15 cellular contexts compared by ENCODE assay signal in genomic region chr3:45932112-45932511, GRCh38. TPM values are rescaled to one million over a fixed set of nuclear protein-coding genes. Genes with fewer than 3 reads are reported as not detected.
"Had no signal": no experiment of that assay in that cellular context is flagged by ENCODE, and none has a peak within 500 bp of the region (broad histone marks: within the 10 kb centered on the region; RNA-seq: fewer than 3 reads in every experiment).

No MANE protein-coding gene starts in this region.

- H3K9me3 ChIP-seq: psoas muscle had no signal

- H3K4me1 ChIP-seq: psoas muscle had no signal

- H3K27me3 ChIP-seq: dorsolateral prefrontal cortex had no signal

- H3K9me3 Mint-ChIP-seq: activated CD4-positive, alpha-beta memory T cell treated with anti-CD3 and anti-CD28 coated beads, Interleukin-2, amount 10 ng/mL, durations not matched to agents 7 days and 5 days; activated naive CD4-positive, alpha-beta T cell treated with anti-CD3 and anti-CD28 coated beads for 36 hours; immature natural killer cell; natural killer cell; T-helper 1 cell treated with Interleukin-12 subunit alpha and Interleukin-12 subunit beta and Interleukin-4 antibody, amounts not matched to agents 30 μg/mL and 1 μg/mL, for 36 hours had no signal

- H3K27ac ChIP-seq: dorsolateral prefrontal cortex, psoas muscle had no signal

- H3K27me3 Mint-ChIP-seq: activated CD4-positive, alpha-beta memory T cell treated with anti-CD3 and anti-CD28 coated beads, Interleukin-2, amount 10 ng/mL, durations not matched to agents 7 days and 5 days had no signal

- H3K4me3 ChIP-seq: dorsolateral prefrontal cortex, lung, psoas muscle had no signal

- H3K27ac Mint-ChIP-seq: activated CD4-positive, alpha-beta memory T cell treated with anti-CD3 and anti-CD28 coated beads, Interleukin-2, amount 10 ng/mL, durations not matched to agents 7 days and 5 days; activated naive CD4-positive, alpha-beta T cell treated with anti-CD3 and anti-CD28 coated beads for 36 hours; natural killer cell; T-helper 1 cell treated with Interleukin-12 subunit alpha and Interleukin-12 subunit beta and Interleukin-4 antibody, amounts not matched to agents 30 μg/mL and 1 μg/mL, for 36 hours had no signal

- DNase-seq: activated CD4-positive, alpha-beta memory T cell treated with anti-CD3 and anti-CD28 coated beads, Interleukin-2, amount 10 ng/mL, durations not matched to agents 7 days and 5 days; activated CD4-positive, alpha-beta T cell treated with anti-CD3 and anti-CD28 coated beads for 1 hour; activated naive CD4-positive, alpha-beta T cell treated with anti-CD3 and anti-CD28 coated beads for 36 hours; immature natural killer cell; natural killer cell; occipital lobe; psoas muscle; stimulated activated CD4-positive, alpha-beta T cell treated with anti-CD3 and anti-CD28 coated beads, Interleukin-12 subunit alpha, Interleukin-12 subunit beta, amount 100 ng/mL, for 4 hours; stimulated activated naive CD4-positive, alpha-beta T cell treated with Interleukin-2 at 50 U/mL for 16 hours; trophoblast cell had no signal

- H3K4me3 Mint-ChIP-seq: activated CD4-positive, alpha-beta memory T cell treated with anti-CD3 and anti-CD28 coated beads, Interleukin-2, amount 10 ng/mL, durations not matched to agents 7 days and 5 days; activated naive CD4-positive, alpha-beta T cell treated with anti-CD3 and anti-CD28 coated beads for 36 hours; immature natural killer cell; natural killer cell; T-helper 1 cell treated with Interleukin-12 subunit alpha and Interleukin-12 subunit beta and Interleukin-4 antibody, amounts not matched to agents 30 μg/mL and 1 μg/mL, for 36 hours had no signal

RNA-seq across cellular contexts. Expression of gene CXCR6, which starts 11.2 kb away (rescaled TPM):
- total RNA-seq: occipital lobe had no signal

RNA-seq across cellular contexts. Expression of gene CCR9, which starts 45.8 kb away (rescaled TPM):
- total RNA-seq: activated naive CD4-positive, alpha-beta T cell treated with anti-CD3 and anti-CD28 coated beads for 36 hours; fibroblast of villous mesenchyme; psoas muscle had no signal
- polyA plus RNA-seq: esophagus, immature natural killer cell had no signal
